17 cellular contexts compared by ENCODE assay signal in the genomic region with DNA sequence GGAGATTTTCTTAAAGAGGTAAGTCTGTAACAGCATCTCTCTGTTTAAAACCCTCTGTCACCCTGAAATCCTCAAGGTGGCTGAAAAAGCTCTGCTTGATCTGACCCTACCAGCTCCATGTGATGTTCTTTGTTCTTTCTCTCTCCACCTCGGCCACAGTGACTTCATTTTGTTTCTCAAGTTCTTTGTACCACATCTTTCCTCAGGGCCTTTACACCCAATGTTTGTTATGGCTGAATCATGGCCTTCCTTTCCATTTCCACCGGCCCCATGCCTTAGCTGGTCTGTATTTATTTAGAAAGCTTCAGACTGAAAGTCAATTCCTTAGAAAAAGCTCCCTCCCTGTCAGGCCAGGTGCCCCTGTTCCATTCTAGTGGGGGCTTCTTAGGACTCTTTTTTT.
DNase-seq lines count a peak whose midpoint lies in the region; ATAC-seq, FAIRE-seq and TF ChIP-seq lines count a peak whose summit lies in the region.
"Had no signal": no experiment of that assay in that cellular context is flagged by ENCODE, and none has a peak within 500 bp of the region (broad histone marks: within the 10 kb centered on the region; RNA-seq: fewer than 3 reads in every experiment).

No MANE protein-coding gene starts in this region.

- 54% methylated on average over 2 of the region's 2 CpGs for WGBS in mammary epithelial cell (ENCODE audit: low coverage, missing lambda C conversion rate)
- WGBS in H1 (ENCODE audit: extremely low coverage in 1 of 2, insufficient coverage in 1 of 2, insufficient read length in 1 of 2, insufficient replicate concordance in 2 of 2, low coverage in 1 of 2, low lambda C conversion rate in 2 of 2, missing lambda C conversion rate in 1 of 2), 2 experiments = 100% methylated on average over 2 of the region's 2 CpGs; no CpG with 5 or more reads in 1 of the 2 experiments

- no peak overlapping the region for H3K18ac ChIP-seq in H1 (ENCODE audit: extremely low read depth, low read length)

- no peak overlapping the region for H3K56ac ChIP-seq in H1 (replicated peaks; ENCODE audit: insufficient read length, low read depth, low read length)

- BruUV-seq in mammary epithelial cell (replicated peaks; lab: Mats Ljungman, UMichigan) = no TSS peak

- no peak for TF ChIP-seq RAD21 in H1 (IDR thresholded peaks at IDR 0.05 in 1 of 2, conservative IDR thresholded peaks at IDR 0.05 in 1 of 2; ENCODE audit: low read depth in 2 of 2, low read length in 2 of 2)

- H3K27ac Mint-ChIP-seq in neural progenitor cell = no peak overlapping the region
- H3K27ac Mint-ChIP-seq in stimulated activated naive CD8-positive, alpha-beta T cell treated with anti-CD3 and anti-CD28 coated beads, Interleukin-15, amount 100 ng/mL, for 72 hours = no peak overlapping the region
- H3K27ac Mint-ChIP-seq: B cell; CD4-positive, alpha-beta T cell; HFFc6 had no signal

- H3K23me2 ChIP-seq in H1 (ENCODE audit: low read depth, low read length) = no peaks in the 10 kb centered on the region

- H3K79me1 ChIP-seq in H1 (ENCODE audit: low read depth, low read length) = no peaks in the 10 kb centered on the region

- no peak overlapping the region for H2AK5ac ChIP-seq in H1 (ENCODE audit: low read depth, low read length)

- DNase-seq in mammary epithelial cell (peak; percentile 17), breast epithelium (ENCODE audit: low spot score in 2 of 2) (no peak), H1 (ENCODE audit: low read depth in 1 of 2, low spot score in 2 of 2) (no peak), neural progenitor cell (ENCODE audit: low spot score) (no peak)
- DNase-seq in stimulated activated naive CD8-positive, alpha-beta T cell treated with anti-CD3 and anti-CD28 coated beads, Interleukin-15, amount 100 ng/mL, for 72 hours = no peak
- DNase-seq: 8988T; C1 segment of cervical spinal cord; CD4-positive, alpha-beta T cell; DMS79; HCEC 1CT; HFFc6 had no signal

- H3K4me1 Mint-ChIP-seq in neural progenitor cell = no peaks in the 10 kb centered on the region
- no peaks in the 10 kb centered on the region for H3K4me1 Mint-ChIP-seq in stimulated activated naive CD8-positive, alpha-beta T cell treated with anti-CD3 and anti-CD28 coated beads, Interleukin-15, amount 100 ng/mL, for 72 hours
- H3K4me1 Mint-ChIP-seq: B cell had no signal

- no peak overlapping the region for H4K5ac ChIP-seq in H1 (ENCODE audit: insufficient read length, low read depth, low read length)

- H3K27ac ChIP-seq in mammary epithelial cell (ENCODE audit: insufficient read depth, low read depth, low read length) (no peak overlapping the region), breast epithelium (no peak overlapping the region), H1 (ENCODE audit: low read depth, low read length) (no peak overlapping the region), neural progenitor cell (no peak overlapping the region)
- H3K27ac ChIP-seq: HL-60 had no signal

- H3K4me2 ChIP-seq in mammary epithelial cell (ENCODE audit: insufficient read depth, low read depth, low read length) = no peak overlapping the region
- no peak overlapping the region for H3K4me2 ChIP-seq in H1 (ENCODE audit: insufficient read depth in 1 of 2, low read depth in 2 of 2, low read length in 2 of 2)
- H3K4me2 ChIP-seq in neural progenitor cell = no peak overlapping the region

- H3K4me1 ChIP-seq in mammary epithelial cell (ENCODE audit: insufficient read depth, low read length) (no peaks in the 10 kb centered on the region), breast epithelium (no peaks in the 10 kb centered on the region), H1 (replicated peaks in 1 of 4; ENCODE audit: control insufficient read depth in 3 of 4, insufficient read depth in 4 of 4, low read length in 3 of 4) (no peaks in the 10 kb centered on the region), neural progenitor cell (no peaks in the 10 kb centered on the region)

- TF ChIP-seq EP300 in H1 (IDR thresholded peaks at IDR 0.05; ENCODE audit: borderline replicate concordance in 1 of 2, low read depth in 2 of 2, low read length in 2 of 2) = no peak

- H2BK15ac ChIP-seq in H1 (ENCODE audit: low read length) = no peak overlapping the region

- CTCF ChIA-PET in mammary epithelial cell (lab: Charles Lee; ENCODE audit: low non-redundant PET) (no interaction called here), H1 (lab: Charles Lee; ENCODE audit: partially characterized antibody) (interaction anchor here (0.9 to 1.1 kb wide), 2 partner anchors 206 to 300 kb away, joined by 3 read pairs; no protein-coding TSS in a partner anchor)

- no peak overlapping the region for H3K9ac ChIP-seq in mammary epithelial cell (ENCODE audit: insufficient read depth, low read length)
- no peak overlapping the region for H3K9ac ChIP-seq in H1 (replicated peaks in 1 of 4; ENCODE audit: extremely low read depth in 1 of 4, low read depth in 3 of 4, low read length in 3 of 4)
- no peak overlapping the region for H3K9ac ChIP-seq in neural progenitor cell

- no peaks in the 10 kb centered on the region for H3F3A ChIP-seq in neural progenitor cell (ENCODE audit: low read depth)

- no peak overlapping the region for H3K14ac ChIP-seq in H1 (ENCODE audit: insufficient read length)

- H3K27me3 Mint-ChIP-seq in neural progenitor cell (ENCODE audit: insufficient read depth, low read depth) = peaks cover 3% of the 10 kb centered on the region
- H3K27me3 Mint-ChIP-seq in stimulated activated naive CD8-positive, alpha-beta T cell treated with anti-CD3 and anti-CD28 coated beads, Interleukin-15, amount 100 ng/mL, for 72 hours = no peaks in the 10 kb centered on the region
- H3K27me3 Mint-ChIP-seq: B cell; CD4-positive, alpha-beta T cell had no signal

- H2BK20ac ChIP-seq in H1 (ENCODE audit: low read length) = no peak overlapping the region

- H2BK120ac ChIP-seq in H1 (replicated peaks; ENCODE audit: low read depth, low read length) = no peak overlapping the region

- FAIRE-seq in H1 (lab: Jason Lieb, UNC) = no peak
- FAIRE-seq: GM12878, GM18507 had no signal

- H3K36me3 Mint-ChIP-seq in neural progenitor cell = no peaks in the 10 kb centered on the region

- H3K23ac ChIP-seq in H1 (ENCODE audit: insufficient read length) = no peak overlapping the region

- TF ChIP-seq CTCF in mammary epithelial cell (conservative IDR thresholded peaks at IDR 0.05 in 1 of 2, IDR thresholded peaks at IDR 0.05 in 1 of 2; ENCODE audit: extremely low read depth in 1 of 2, insufficient read depth in 1 of 2, low read depth in 1 of 2, low read length in 2 of 2) = no peak
- no peak for TF ChIP-seq CTCF in breast epithelium (IDR thresholded peaks at IDR 0.05)
- TF ChIP-seq CTCF in H1 (IDR thresholded peaks at IDR 0.05; ENCODE audit: control extremely low read depth in 1 of 3, insufficient read depth in 1 of 3, low read depth in 1 of 3, low read length in 3 of 3) = no peak
- no peak for TF ChIP-seq CTCF in neural progenitor cell (IDR thresholded peaks at IDR 0.05)

- no peaks in the 10 kb centered on the region for H3K9me3 ChIP-seq in mammary epithelial cell (replicated peaks; ENCODE audit: insufficient read depth, low read length)
- H3K9me3 ChIP-seq in breast epithelium = no peaks in the 10 kb centered on the region
- peaks cover 11 to 12% of the 10 kb centered on the region in 2 experiments for H3K9me3 ChIP-seq in H1 (ENCODE audit: insufficient read depth in 2 of 2, low read depth in 1 of 2, low read length in 1 of 2)
- H3K9me3 ChIP-seq in neural progenitor cell (ENCODE audit: low read depth) = peaks cover 1% of the 10 kb centered on the region

- no peaks in the 10 kb centered on the region for H3K27me3 ChIP-seq in mammary epithelial cell (ENCODE audit: insufficient read depth, low read length)
- no peaks in the 10 kb centered on the region for H3K27me3 ChIP-seq in breast epithelium
- H3K27me3 ChIP-seq in H1 (replicated peaks in 1 of 4; ENCODE audit: control insufficient read depth in 3 of 4, extremely low read depth in 1 of 4, insufficient read depth in 3 of 4, low read length in 3 of 4) = no peaks in the 10 kb centered on the region
- no peaks in the 10 kb centered on the region for H3K27me3 ChIP-seq in neural progenitor cell

- H4K8ac ChIP-seq in H1 (ENCODE audit: extremely low read depth, insufficient read depth, low read length) = no peak overlapping the region

- H4K20me1 ChIP-seq in mammary epithelial cell (ENCODE audit: insufficient read depth, low read length) (no peaks in the 10 kb centered on the region), H1 (replicated peaks in 1 of 2; ENCODE audit: control insufficient read depth in 1 of 2, insufficient read depth in 2 of 2, low read length in 2 of 2) (no peaks in the 10 kb centered on the region), neural progenitor cell (ENCODE audit: low read depth) (no peaks in the 10 kb centered on the region)

- H3K4me3 Mint-ChIP-seq in neural progenitor cell = no peak overlapping the region
- no peak overlapping the region for H3K4me3 Mint-ChIP-seq in stimulated activated naive CD8-positive, alpha-beta T cell treated with anti-CD3 and anti-CD28 coated beads, Interleukin-15, amount 100 ng/mL, for 72 hours
- H3K4me3 Mint-ChIP-seq: B cell; CD4-positive, alpha-beta T cell; HFFc6 had no signal

- no peak for ATAC-seq in stimulated activated naive CD8-positive, alpha-beta T cell treated with anti-CD3 and anti-CD28 coated beads, Interleukin-15, amount 100 ng/mL, for 72 hours
- no peak for ATAC-seq in HG03095 (IDR thresholded peaks at IDR 0.05; ENCODE audit: unreplicated experiment)
- ATAC-seq in GM21717 (IDR thresholded peaks at IDR 0.05; ENCODE audit: unreplicated experiment) = no peak
- ATAC-seq: GM12878 had no signal

- dilution Hi-C loops in mammary epithelial cell (cut with HindIII; ENCODE audit: low sequenced_read_pairs) = no loop called here

- H4K91ac ChIP-seq in H1 (replicated peaks; ENCODE audit: insufficient read length, low read length) = no peak overlapping the region

- in situ Hi-C loops in mammary epithelial cell (cut with MboI; ENCODE audit: low sequenced_read_pairs in 2 of 2) = no loop called here

- no peak overlapping the region for H2BK5ac ChIP-seq in H1 (ENCODE audit: low read depth, low read length)

- intact Hi-C loops in mammary epithelial cell (cut with micrococcal nuclease) = no loop called here
- intact Hi-C loops in breast epithelium (cut with DNase I; ENCODE audit: low total_unique reads) = no loop called here

- peaks cover 9% of the 10 kb centered on the region for H3K9me3 Mint-ChIP-seq in neural progenitor cell
- peaks cover 8 to 17% of the 10 kb centered on the region in 2 donors for H3K9me3 Mint-ChIP-seq in stimulated activated naive CD8-positive, alpha-beta T cell treated with anti-CD3 and anti-CD28 coated beads, Interleukin-15, amount 100 ng/mL, for 72 hours

- H3K36me3 ChIP-seq in mammary epithelial cell (ENCODE audit: insufficient read depth, low read length) = no peaks in the 10 kb centered on the region
- H3K36me3 ChIP-seq in breast epithelium = no peaks in the 10 kb centered on the region
- H3K36me3 ChIP-seq in H1 (ENCODE audit: control insufficient read depth in 2 of 4, insufficient read depth in 4 of 4, low read length in 3 of 4) = 0 out of 8 replicates have a peak, but pooled peaks cover 0 to 2% (median 0%) of the 10 kb centered on the region in 4 experiments
- H3K36me3 ChIP-seq in neural progenitor cell = no peaks in the 10 kb centered on the region

- no peak overlapping the region for H3K4ac ChIP-seq in H1 (replicated peaks; ENCODE audit: insufficient read length, low read depth, low read length)

- TF ChIP-seq POLR2A in breast epithelium (IDR thresholded peaks at IDR 0.05) (no peak), H1 (IDR thresholded peaks at IDR 0.05; ENCODE audit: control extremely low read depth in 1 of 2, low read depth in 2 of 2, low read length in 2 of 2) (no peak)

- peak overlapping the region; percentile 10 for H2AFZ ChIP-seq in mammary epithelial cell (ENCODE audit: low read depth, low read length)
- H2AFZ ChIP-seq in H1 (ENCODE audit: low read length) = peak overlapping the region; percentile 81; the same call in 1 of the 2 replicates
- H2AFZ ChIP-seq in neural progenitor cell (replicated peaks) = peak overlapping the region; percentile 15

- H3K4me3 ChIP-seq in mammary epithelial cell (replicated peaks in 1 of 3; ENCODE audit: insufficient read depth in 1 of 3, low read depth in 2 of 3, low read length in 3 of 3) = no peak overlapping the region
- H3K4me3 ChIP-seq in breast epithelium = no peak overlapping the region
- no peak overlapping the region for H3K4me3 ChIP-seq in H1 (ENCODE audit: extremely low read depth in 1 of 4, insufficient read depth in 2 of 4, low read depth in 3 of 4, low read length in 4 of 4)
- no peak overlapping the region for H3K4me3 ChIP-seq in neural progenitor cell
- H3K4me3 ChIP-seq: GM12878 had no signal

- H2BK12ac ChIP-seq in H1 (ENCODE audit: low read depth, low read length) = no peak overlapping the region

- H3K79me2 ChIP-seq in mammary epithelial cell (ENCODE audit: insufficient read depth, low read length) = no peaks in the 10 kb centered on the region
- no peaks in the 10 kb centered on the region for H3K79me2 ChIP-seq in H1 (ENCODE audit: control insufficient read depth in 1 of 2, insufficient read depth in 2 of 2, low read length in 2 of 2)
- no peaks in the 10 kb centered on the region for H3K79me2 ChIP-seq in neural progenitor cell (ENCODE audit: low read depth)

- POLR2A ChIA-PET in H1 (lab: Charles Lee; ENCODE audit: partially characterized antibody) = no interaction called here

Comparison
In these comparisons a context has a peak if more than half of its experiments do, and no peak if none do; other contexts are left out.
1. H2AFZ ChIP-seq: peak in every context shown above with its lines; median percentile 81 in H1; 15 in neural progenitor cell; 10 in mammary epithelial cell.